25 cellular contexts compared by ENCODE assay signal in the genomic region with DNA sequence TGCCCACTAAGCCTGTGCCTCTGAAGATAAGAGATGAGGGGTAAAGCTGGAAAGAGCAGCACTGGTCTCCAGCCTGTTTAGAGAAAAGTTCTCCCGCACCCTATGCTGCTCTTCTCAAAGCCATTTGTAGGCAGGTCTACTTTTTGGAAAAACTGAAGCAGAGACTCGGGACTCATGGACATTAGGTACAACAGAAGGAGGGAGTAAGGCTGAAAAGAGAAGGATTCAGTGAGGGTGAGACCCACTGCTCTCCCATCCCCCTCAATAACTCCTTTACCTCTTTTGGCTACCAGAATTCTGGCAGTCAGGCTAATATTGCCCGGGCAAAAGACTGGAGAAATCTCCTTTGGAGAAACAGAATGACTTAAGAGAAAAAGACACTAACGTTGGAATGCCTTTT. TPM values are rescaled to one million over a fixed set of nuclear protein-coding genes. Genes with fewer than 3 reads are reported as not detected.
"Had no signal": no experiment of that assay in that cellular context is flagged by ENCODE, and none has a peak within 500 bp of the region (broad histone marks: within the 10 kb centered on the region; RNA-seq: fewer than 3 reads in every experiment).

No MANE protein-coding gene starts in this region.

- H3K9me3 ChIP-seq: esophagus muscularis mucosa, gastroesophageal sphincter, heart left ventricle, left lung, ovary, psoas muscle, spleen, transverse colon, vagina had no signal

- H3K27me3 ChIP-seq: esophagus muscularis mucosa, foreskin keratinocyte, gastroesophageal sphincter, heart left ventricle, hepatocyte, ovary, transverse colon, vagina had no signal

- H3K27ac Mint-ChIP-seq: endodermal cell; stimulated activated naive B cell treated with anti-CD40 and anti-IgM and Interleukin-4, amounts not matched to agents 10 μg/mL and 1 μg/mL and 100 μg/mL, for 72 hours; stimulated activated naive CD8-positive, alpha-beta T cell treated with anti-CD3 and anti-CD28 coated beads, Interleukin-15, Interleukin-2, amounts not matched to agents 100 ng/mL and 50 ng/mL, for 24 hours had no signal

- ATAC-seq: foreskin keratinocyte; gastroesophageal sphincter; heart left ventricle; left lung; psoas muscle; right cardiac atrium; stimulated activated naive B cell treated with anti-CD40 and anti-IgM and Interleukin-4, amounts not matched to agents 10 μg/mL and 1 μg/mL and 100 μg/mL, for 72 hours had no signal

- H3K4me3 ChIP-seq: esophagus muscularis mucosa, gastroesophageal sphincter, heart left ventricle, hepatocyte, left lung, ovary, psoas muscle, skin epidermis, spleen, transverse colon, vagina had no signal

- H3K4me2 ChIP-seq: hepatocyte had no signal

- H3K4me1 ChIP-seq: esophagus muscularis mucosa, foreskin keratinocyte, gastroesophageal sphincter, left lung, psoas muscle, spleen, transverse colon, vagina had no signal

- H3K27ac ChIP-seq: esophagus muscularis mucosa, foreskin keratinocyte, gastroesophageal sphincter, heart left ventricle, hepatocyte, left lung, ovary, psoas muscle, skin epidermis, spleen, transverse colon, vagina had no signal

- H3K4me1 Mint-ChIP-seq: stimulated activated naive B cell treated with anti-CD40 and anti-IgM and Interleukin-4, amounts not matched to agents 10 μg/mL and 1 μg/mL and 100 μg/mL, for 72 hours had no signal

- H3K36me3 ChIP-seq: ovary, transverse colon, vagina had no signal

- H2AFZ ChIP-seq: hepatocyte had no signal

- DNase-seq: effector CD8-positive, alpha-beta T cell; endodermal cell; foreskin keratinocyte; heart left ventricle; kidney; left lung; mammary epithelial cell; occipital lobe; ovary; posterior cingulate gyrus; psoas muscle; right cardiac atrium; spleen; stimulated activated CD4-positive, alpha-beta T cell treated with anti-CD3 and anti-CD28 coated beads, Interleukin-4, amount 100 ng/mL, for 4 hours; stimulated activated naive B cell treated with anti-CD40 and anti-IgM and Interleukin-4, amounts not matched to agents 10 μg/mL and 1 μg/mL and 100 μg/mL, for 72 hours; transverse colon had no signal

- H3K27me3 Mint-ChIP-seq: stimulated activated naive B cell treated with anti-CD40 and anti-IgM and Interleukin-4, amounts not matched to agents 10 μg/mL and 1 μg/mL and 100 μg/mL, for 72 hours; stimulated activated naive CD8-positive, alpha-beta T cell treated with anti-CD3 and anti-CD28 coated beads, Interleukin-15, Interleukin-2, amounts not matched to agents 100 ng/mL and 50 ng/mL, for 24 hours had no signal

- H3K4me3 Mint-ChIP-seq: endodermal cell; nephron; stimulated activated naive B cell treated with anti-CD40 and anti-IgM and Interleukin-4, amounts not matched to agents 10 μg/mL and 1 μg/mL and 100 μg/mL, for 72 hours; stimulated activated naive CD8-positive, alpha-beta T cell treated with anti-CD3 and anti-CD28 coated beads, Interleukin-15, Interleukin-2, amounts not matched to agents 100 ng/mL and 50 ng/mL, for 24 hours had no signal

- H3K79me2 ChIP-seq: hepatocyte had no signal

RNA-seq across cellular contexts. Expression of a gene that starts 29.7 kb away (rescaled TPM):
- total RNA-seq: epithelial cell of proximal tubule, esophagus muscularis mucosa, mononuclear cell, transverse colon had no signal
